ENCODE assay signal across 17 cellular contexts in the genomic region with DNA sequence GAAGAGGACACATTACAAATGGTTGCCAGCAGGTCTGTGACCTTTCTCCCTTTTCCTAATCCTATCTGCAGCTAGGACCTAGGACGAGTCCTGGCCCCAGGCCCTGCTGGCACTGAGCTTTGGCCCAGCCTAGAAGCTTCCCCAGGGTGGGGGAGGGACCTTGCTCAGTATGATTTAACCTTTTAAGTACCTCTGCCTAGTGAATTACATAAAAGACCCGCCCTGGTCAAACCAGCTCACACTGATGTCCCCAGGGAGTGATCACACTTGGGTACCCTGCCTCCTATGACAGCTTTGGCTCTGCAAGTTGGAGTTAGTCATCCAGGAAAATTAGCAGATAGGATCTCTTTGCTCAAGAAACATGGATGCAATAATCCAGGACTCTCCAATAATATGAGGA. TPM values are rescaled to one million over a fixed set of nuclear protein-coding genes. Genes with fewer than 3 reads are reported as not detected.
DNase-seq lines count a peak whose midpoint lies in the region; ATAC-seq, FAIRE-seq and TF ChIP-seq lines count a peak whose summit lies in the region.
"Had no signal": no experiment of that assay in that cellular context is flagged by ENCODE, and none has a peak within 500 bp of the region (broad histone marks: within the 10 kb centered on the region; RNA-seq: fewer than 3 reads in every experiment).

No MANE protein-coding gene starts in this region.

- intact Hi-C loops in right lobe of liver (cut with DNase I): no loop called here

- TF ChIP-seq CTCF in A549 (IDR thresholded peaks at IDR 0.05) (no peak), RWPE1 (conservative IDR thresholded peaks at IDR 0.05; ENCODE audit: low read depth) (no peak), fibroblast of lung (conservative IDR thresholded peaks at IDR 0.05 in 1 of 2, IDR thresholded peaks at IDR 0.05 in 1 of 2; ENCODE audit: low read depth in 1 of 2, low read length in 2 of 2) (no peak), right lobe of liver (IDR thresholded peaks at IDR 0.05) (no peak), coronary artery (IDR thresholded peaks at IDR 0.05) (no peak)

- H4K20me1 ChIP-seq in fibroblast of lung (ENCODE audit: control insufficient read depth, extremely low read depth, insufficient read depth, low read length) (no peaks in the 10 kb centered on the region), Karpas-422 (ENCODE audit: insufficient read depth, low read depth, low read length) (no peaks in the 10 kb centered on the region)

- no peak overlapping the region for H3K4me3 ChIP-seq in A549
- H3K4me3 ChIP-seq in fibroblast of lung (replicated peaks in 1 of 4; ENCODE audit: control extremely low read depth in 1 of 4, insufficient read depth in 1 of 4, low read depth in 3 of 4, low read length in 4 of 4): no peak overlapping the region
- H3K4me3 ChIP-seq in right lobe of liver: no peak overlapping the region
- no peak overlapping the region for H3K4me3 ChIP-seq in Karpas-422 (ENCODE audit: low read length)
- H3K4me3 ChIP-seq in coronary artery: no peak overlapping the region
- H3K4me3 ChIP-seq: colonic mucosa, esophagus muscularis mucosa, neural progenitor cell had no signal

- H3K9me3 ChIP-seq in A549 (no peaks in the 10 kb centered on the region), fibroblast of lung (ENCODE audit: control insufficient read depth, insufficient read depth, low read depth, low read length) (no peaks in the 10 kb centered on the region), right lobe of liver (no peaks in the 10 kb centered on the region), Karpas-422 (ENCODE audit: low read length) (no peaks in the 10 kb centered on the region)
- H3K9me3 ChIP-seq: colonic mucosa, esophagus muscularis mucosa had no signal

- DNase-seq in A549 (ENCODE audit: low read depth in 1 of 2, low spot score in 1 of 2) (no peak), RWPE1 (ENCODE audit: low spot score) (no peak), fibroblast of lung (ENCODE audit: low read depth in 2 of 2) (peak in 1 of 2 donors; percentile 28), right lobe of liver (peak; percentile 86 to 96 (median 93)), Karpas-422 (no peak), coronary artery (ENCODE audit: low spot score) (no peak), HUDEP-2 (lab: John Stamatoyannopoulos, UW; ENCODE audit: unreplicated experiment in 76 of 76) (no peak), HuH-7.5 (ENCODE audit: low spot score) (no peak)
- DNase-seq: activated CD4-positive, CD25-positive, alpha-beta regulatory T cell; activated T-cell treated with anti-CD3 and anti-CD28 coated beads for 4 hours; Calu3; colonic mucosa; NCI-H2227 treated with DMSO at 0.1 percent for 48 hours; stimulated activated naive CD4-positive, alpha-beta T cell treated with Interleukin-2 at 50 U/mL for 16 hours; SW 1271 had no signal

- WGBS in A549 (ENCODE audit: missing lambda C conversion rate): 63% methylated on average over 2 of the region's 2 CpGs
- WGBS in right lobe of liver (ENCODE audit: insufficient coverage, low coverage, low lambda C conversion rate, missing lambda C conversion rate): 17% methylated on average over 1 of the region's 2 CpGs

- POLR2A ChIA-PET in A549 (lab: Yijun Ruan, JAX): interaction anchor here (0.7 kb wide), 1 partner anchor 11 kb away, joined by 3 read pairs; no protein-coding TSS in a partner anchor
- POLR2A ChIA-PET in RWPE1 (lab: Yijun Ruan, JAX; ENCODE audit: low non-redundant PET): no interaction called here

- TF ChIP-seq POLR2A in A549 (IDR thresholded peaks at IDR 0.05; ENCODE audit: low read length) (no peak), right lobe of liver (IDR thresholded peaks at IDR 0.05) (no peak)

- TF ChIP-seq RAD21 in A549 (conservative IDR thresholded peaks at IDR 0.05 in 1 of 2, IDR thresholded peaks at IDR 0.05 in 1 of 2): no peak

- H3K36me3 ChIP-seq in fibroblast of lung (ENCODE audit: control insufficient read depth, insufficient read depth, low read length) (peaks cover 16% of the 10 kb centered on the region), right lobe of liver (peaks cover 0 to 11% (median 0%) of the 10 kb centered on the region in 4 donors), Karpas-422 (ENCODE audit: insufficient read depth, low read length) (peaks cover 13% of the 10 kb centered on the region; the same call in 1 of the 2 replicates)
- H3K36me3 ChIP-seq: neural progenitor cell had no signal

- H3K79me2 ChIP-seq in fibroblast of lung (ENCODE audit: control insufficient read depth, insufficient read depth, low read length) (no peaks in the 10 kb centered on the region), Karpas-422 (ENCODE audit: low read length) (no peaks in the 10 kb centered on the region)

- H3K27me3 ChIP-seq in fibroblast of lung (ENCODE audit: control insufficient read depth, insufficient read depth, low read length): no peaks in the 10 kb centered on the region
- no peaks in the 10 kb centered on the region for H3K27me3 ChIP-seq in right lobe of liver
- no peaks in the 10 kb centered on the region for H3K27me3 ChIP-seq in Karpas-422 (ENCODE audit: low read length)
- H3K27me3 ChIP-seq: colonic mucosa, esophagus muscularis mucosa, neural progenitor cell had no signal

- H3K9me2 ChIP-seq in Karpas-422 (replicated peaks; ENCODE audit: insufficient read depth, low read length): no peaks in the 10 kb centered on the region

- ATAC-seq in A549 (no peak), right lobe of liver (peak; percentile 67 to 80 (median 76))

- H3K9ac ChIP-seq in fibroblast of lung (ENCODE audit: insufficient read depth, low read length): no peak overlapping the region
- no peak overlapping the region for H3K9ac ChIP-seq in Karpas-422 (ENCODE audit: low read length)
- H3K9ac ChIP-seq: neural progenitor cell had no signal

- H2AFZ ChIP-seq in fibroblast of lung (ENCODE audit: low read length) (no peak overlapping the region), Karpas-422 (ENCODE audit: low read length) (no peak overlapping the region)
- H2AFZ ChIP-seq: neural progenitor cell had no signal

- H3K27ac ChIP-seq in A549: peak overlapping the region in 1 of 2 experiments; percentile 59; a peak in 3 of 6 replicates
- H3K27ac ChIP-seq in RWPE1: peak overlapping the region; percentile 75
- no peak overlapping the region for H3K27ac ChIP-seq in fibroblast of lung (ENCODE audit: insufficient read depth, low read length)
- peak overlapping the region in 2 of 3 donors; percentile 56 to 66 for H3K27ac ChIP-seq in right lobe of liver
- no peak overlapping the region for H3K27ac ChIP-seq in Karpas-422 (ENCODE audit: low read length)
- peak overlapping the region in 1 of 2 donors; percentile 29 for H3K27ac ChIP-seq in coronary artery
- H3K27ac ChIP-seq: colonic mucosa, neural progenitor cell had no signal

- peak overlapping the region; percentile 7; the same call in 1 of the 3 replicates for H3K4me2 ChIP-seq in A549
- peak overlapping the region; percentile 8 for H3K4me2 ChIP-seq in fibroblast of lung (ENCODE audit: extremely low read depth, insufficient read depth, low read length)
- H3K4me2 ChIP-seq in Karpas-422 (ENCODE audit: low read depth, low read length, poor library complexity, severe bottlenecking): no peak overlapping the region
- H3K4me2 ChIP-seq: neural progenitor cell had no signal

- no peak for TF ChIP-seq EP300 in A549 (IDR thresholded peaks at IDR 0.05)

- no peak for FAIRE-seq in A549 (lab: Jason Lieb, UNC)

- CTCF ChIA-PET in A549 (lab: Yijun Ruan, JAX) (interaction anchor here (1.1 to 1.7 kb wide), 4 partner anchors 15 to 189 kb away, joined by 3 to 5 read pairs (median 4); no protein-coding TSS in a partner anchor), RWPE1 (lab: Yijun Ruan, JAX) (no interaction called here)

- peaks cover 50% of the 10 kb centered on the region for H3K4me1 ChIP-seq in A549
- no peaks in the 10 kb centered on the region for H3K4me1 ChIP-seq in fibroblast of lung (ENCODE audit: control insufficient read depth, extremely low read depth, insufficient read depth, low read length)
- H3K4me1 ChIP-seq in right lobe of liver: peaks cover 0 to 80% (median 39%) of the 10 kb centered on the region in 4 donors
- no peaks in the 10 kb centered on the region for H3K4me1 ChIP-seq in Karpas-422 (ENCODE audit: low read length)

RNA-seq across cellular contexts. Expression of gene ASCC2, which starts 21.9 kb away (rescaled TPM):
- 31.6 and 38.0 TPM in 2 replicates for polyA plus RNA-seq in A549 (2011; rRNA removed)
- polyA plus RNA-seq in A549 (2012; cell fraction: cytosol; rRNA removed): 38.4 and 40.1 TPM in 2 replicates
- 44.8 and 50.3 TPM in 2 replicates for polyA plus RNA-seq in A549 (2012; cell fraction: nucleus; rRNA removed)
- 24.9 to 27.2 TPM (median 26.8 TPM) in 3 replicates for polyA plus RNA-seq in A549 (2017; fragmentation: RNase III; extraction: RNeasy Plus Mini Kit Qiagen cat#74134 plus additional on column Dnase treatment)
- polyA minus RNA-seq in A549 (2011; rRNA and poly(A)+ RNA removed): 47.1 and 48.2 TPM in 2 replicates
- total RNA-seq in fibroblast of lung: 19.8 and 23.8 TPM in 2 replicates
- polyA plus RNA-seq in fibroblast of lung: 30.5 and 41.2 TPM in 2 replicates
- polyA plus RNA-seq in fibroblast of lung (2012): 46.2 and 50.9 TPM in 2 replicates
- 92.2 and 187 TPM in 2 replicates for polyA minus RNA-seq in fibroblast of lung (ENCODE audit: low replicate concordance)
- 10 to 100 TPM; 41.2 to 56.1 (median 47.4) TPM for total RNA-seq in right lobe of liver
- 29.0 and 29.5 TPM in 2 replicates for total RNA-seq in Karpas-422 (2014; rRNA removed; shearing (Covaris generic); ENCODE audit: low replicate concordance)

RNA-seq across cellular contexts. Expression of gene UQCR10, which starts 49.0 kb away (rescaled TPM):
- 115 and 143 TPM in 2 replicates for polyA plus RNA-seq in A549 (2011; rRNA removed)
- 241 and 269 TPM in 2 replicates for polyA plus RNA-seq in A549 (2012; cell fraction: cytosol; rRNA removed)
- 93.8 and 119 TPM in 2 replicates for polyA plus RNA-seq in A549 (2012; cell fraction: nucleus; rRNA removed)
- 171 to 204 TPM (median 179 TPM) in 3 replicates for polyA plus RNA-seq in A549 (2017; fragmentation: RNase III; extraction: RNeasy Plus Mini Kit Qiagen cat#74134 plus additional on column Dnase treatment)
- 87.4 and 95.5 TPM in 2 replicates for polyA minus RNA-seq in A549 (2011; rRNA and poly(A)+ RNA removed)
- total RNA-seq in fibroblast of lung: 80.4 and 117 TPM in 2 replicates
- 112 and 134 TPM in 2 replicates for polyA plus RNA-seq in fibroblast of lung
- 195 and 245 TPM in 2 replicates for polyA plus RNA-seq in fibroblast of lung (2012)
- polyA minus RNA-seq in fibroblast of lung (ENCODE audit: low replicate concordance): 75.9 and 99.8 TPM in 2 replicates
- 10 to 100 TPM; 57.4 to 71.6 (median 64.0) TPM for total RNA-seq in right lobe of liver
- total RNA-seq in Karpas-422 (2014; rRNA removed; shearing (Covaris generic); ENCODE audit: low replicate concordance): 53.9 and 74.1 TPM in 2 replicates

RNA-seq across cellular contexts. Expression of gene ZMAT5, which starts 49.3 kb away (rescaled TPM):
- polyA plus RNA-seq in A549 (2011; rRNA removed) (13.3 and 14.5 TPM in 2 replicates), A549 (2017; fragmentation: RNase III; extraction: RNeasy Plus Mini Kit Qiagen cat#74134 plus additional on column Dnase treatment) (11.4 to 13.0 TPM (median 13.0 TPM) in 3 replicates), fibroblast of lung (13.4 and 21.0 TPM in 2 replicates)
- 24.6 and 31.0 TPM in 2 replicates for polyA plus RNA-seq in A549 (2012; cell fraction: cytosol; rRNA removed)
- polyA plus RNA-seq in A549 (2012; cell fraction: nucleus; rRNA removed): 18.2 and 25.6 TPM in 2 replicates
- 7.6 and 8.2 TPM in 2 replicates for polyA minus RNA-seq in A549 (2011; rRNA and poly(A)+ RNA removed)
- total RNA-seq in fibroblast of lung (18.7 and 21.6 TPM in 2 replicates), right lobe of liver (10 to 100 TPM in 5 of 6 experiments, 1 to 10 TPM in 1; 8.9 to 20.5 (median 13.7) TPM)
- 24.0 and 32.0 TPM in 2 replicates for polyA plus RNA-seq in fibroblast of lung (2012)
- polyA minus RNA-seq in fibroblast of lung (ENCODE audit: low replicate concordance): 12.8 and 17.9 TPM in 2 replicates
- 16.1 and 22.4 TPM in 2 replicates for total RNA-seq in Karpas-422 (2014; rRNA removed; shearing (Covaris generic); ENCODE audit: low replicate concordance)

Comparison
In these comparisons a context has a peak if more than half of its experiments do, and no peak if none do; other contexts are left out.
1. ATAC-seq: peak in right lobe of liver (4 of 4); none in A549 (0 of 2).
2. DNase-seq: peak in right lobe of liver (3 of 3); none in A549 (0 of 2), RWPE1 (single experiment), Karpas-422 (single experiment), coronary artery (single experiment), HUDEP-2 (0 of 76) and HuH-7.5 (single experiment).
3. H3K27ac ChIP-seq: peak in RWPE1 (single experiment) and right lobe of liver (2 of 3); none in fibroblast of lung (single experiment) and Karpas-422 (single experiment).